14 cellular contexts compared by ENCODE assay signal in genomic region chr2:112154246-112155110, GRCh38. TPM values are rescaled to one million over a fixed set of nuclear protein-coding genes. Genes with fewer than 3 reads are reported as not detected.
DNase-seq lines count a peak whose midpoint lies in the region; ATAC-seq lines count a peak whose summit lies in the region.
"Had no signal": no experiment of that assay in that cellular context is flagged by ENCODE, and none has a peak within 500 bp of the region (broad histone marks: within the 10 kb centered on the region; RNA-seq: fewer than 3 reads in every experiment).

No MANE protein-coding gene starts in this region.

- H3K27ac ChIP-seq in substantia nigra (ENCODE audit: low read depth, low read length, poor library complexity, severe bottlenecking): no peak overlapping the region
- H3K27ac ChIP-seq: A549, esophagus muscularis mucosa had no signal

- intact Hi-C loops in posterior vena cava (cut with DNase I): no loop called here

- H3K9me3 Mint-ChIP-seq in activated T-helper 17 cell treated with anti-CD3 and anti-CD28 coated beads, Interleukin-2, amount 50 U/mL, for 72 hours: no peaks in the 10 kb centered on the region

- H3K36me3 Mint-ChIP-seq in activated T-helper 17 cell treated with anti-CD3 and anti-CD28 coated beads, Interleukin-2, amount 50 U/mL, for 72 hours (ENCODE audit: low read depth): no peaks in the 10 kb centered on the region

- peak; percentile 31 for ATAC-seq in activated T-helper 17 cell treated with anti-CD3 and anti-CD28 coated beads, Interleukin-2, amount 50 U/mL, for 72 hours (replicated peaks)
- ATAC-seq: A549 had no signal

- no peaks in the 10 kb centered on the region for H3K27me3 Mint-ChIP-seq in activated T-helper 17 cell treated with anti-CD3 and anti-CD28 coated beads, Interleukin-2, amount 50 U/mL, for 72 hours

- H3K4me1 Mint-ChIP-seq in activated T-helper 17 cell treated with anti-CD3 and anti-CD28 coated beads, Interleukin-2, amount 50 U/mL, for 72 hours: peaks cover 20% of the 10 kb centered on the region

- peak overlapping the region; percentile 84 for H3K4me3 Mint-ChIP-seq in activated T-helper 17 cell treated with anti-CD3 and anti-CD28 coated beads, Interleukin-2, amount 50 U/mL, for 72 hours

- peak; percentile 54 for DNase-seq in activated T-cell treated with anti-CD3 and anti-CD28 coated beads, Interleukin-2, amount 50 U/mL, for 1 hour
- DNase-seq in activated T-cell treated with anti-CD3 and anti-CD28 coated beads for 4 hours (no peak), NAMALWA (ENCODE audit: low spot score) (peak; percentile 59), posterior vena cava (ENCODE audit: low spot score) (peak; percentile 60), substantia nigra (lab: John Stamatoyannopoulos, UW) (no peak), middle frontal gyrus (ENCODE audit: extremely low spot score, low spot score) (no peak), dedifferentiated amniotic fluid mesenchymal stem cell (ENCODE audit: extremely low spot score) (no peak)
- DNase-seq: cerebellar nuclear complex, NCI-H1694, NCI-H82, small intestine had no signal

- H3K27ac Mint-ChIP-seq in activated T-helper 17 cell treated with anti-CD3 and anti-CD28 coated beads, Interleukin-2, amount 50 U/mL, for 72 hours: peak overlapping the region; percentile 66

RNA-seq across cellular contexts. Expression of gene FBLN7, which starts 16.3 kb away (rescaled TPM):
- total RNA-seq in activated T-helper 17 cell treated with anti-CD3 and anti-CD28 coated beads, Interleukin-2, amount 50 U/mL, for 72 hours: 10 to 100 TPM; 24.4 to 49.9 TPM
- total RNA-seq in posterior vena cava: 10 to 100 TPM; 14.6 to 15.4 TPM

Comparison
In these comparisons a context has a peak if more than half of its experiments do, and no peak if none do; other contexts are left out.
1. DNase-seq: peak in activated T-cell treated with anti-CD3 and anti-CD28 coated beads, Interleukin-2, amount 50 U/mL, for 1 hour (single experiment), NAMALWA (single experiment) and posterior vena cava (single experiment); none in activated T-cell treated with anti-CD3 and anti-CD28 coated beads for 4 hours (single experiment), substantia nigra (0 of 49), middle frontal gyrus (single experiment) and dedifferentiated amniotic fluid mesenchymal stem cell (single experiment).